ENCODE assay signal across 10 cellular contexts in the genomic region with DNA sequence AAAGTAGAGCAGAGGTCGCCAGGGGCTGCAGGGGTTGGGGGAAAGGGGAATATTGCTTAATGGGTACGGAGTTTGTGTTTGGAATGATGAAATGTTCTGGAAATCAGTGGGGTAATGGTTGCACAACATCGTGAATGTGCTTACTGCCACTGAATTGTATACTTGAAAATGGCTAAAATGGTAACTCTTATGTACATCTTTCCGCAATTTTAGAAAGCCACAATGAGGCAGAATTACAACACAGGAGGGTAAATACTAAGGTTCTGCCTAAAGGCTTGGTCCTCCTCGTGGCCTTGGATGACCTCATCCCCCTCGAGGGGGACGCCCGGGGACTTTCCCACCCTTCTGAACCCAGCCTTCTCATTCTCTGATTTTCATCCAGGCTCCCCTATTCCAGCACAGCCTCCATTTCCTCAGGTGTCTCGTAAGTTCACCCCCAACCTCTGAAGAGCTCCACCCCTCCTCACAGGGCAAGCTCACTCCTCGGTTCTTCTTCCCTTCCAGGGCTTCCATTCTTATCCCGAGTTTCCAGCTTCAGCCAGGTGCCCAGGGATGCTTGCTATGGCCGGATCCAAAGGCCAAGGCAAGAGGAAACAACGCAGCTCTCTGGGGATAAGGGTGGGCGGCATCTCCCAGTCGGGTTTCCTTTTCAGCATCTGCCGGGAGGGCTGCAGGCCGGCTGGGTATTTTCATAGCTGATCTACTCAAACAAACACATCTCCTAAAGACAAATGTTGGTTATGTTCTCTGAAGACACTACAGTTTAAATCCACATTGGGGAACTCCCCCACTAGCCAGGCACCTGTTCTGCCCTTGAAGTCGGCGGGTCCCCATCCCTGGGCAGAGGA.
A peak's percentile ranks its signal among the peaks of the same experiment; 100 is the strongest.
DNase-seq lines count a peak whose midpoint lies in the region; ATAC-seq and TF ChIP-seq lines count a peak whose summit lies in the region.
"Had no signal": no experiment of that assay in that cellular context is flagged by ENCODE, and none has a peak within 500 bp of the region (broad histone marks: within the 10 kb centered on the region; RNA-seq: fewer than 3 reads in every experiment).

No MANE protein-coding gene starts in this region.

- H3K27me3 ChIP-seq in transverse colon = peaks cover 5% of the 10 kb centered on the region

- no peak for TF ChIP-seq POLR2A in transverse colon (IDR thresholded peaks at IDR 0.05)

- no peaks in the 10 kb centered on the region for H3K9me3 ChIP-seq in transverse colon

- H3K4me3 Mint-ChIP-seq in activated CD8-positive, alpha-beta T cell treated with anti-CD3 and anti-CD28 coated beads for 36 hours = no peak overlapping the region
- no peak overlapping the region for H3K4me3 Mint-ChIP-seq in activated CD8-positive, alpha-beta T cell treated with anti-CD3 and anti-CD28 coated beads, Interleukin-2, amount 10 ng/mL, durations not matched to agents 7 days and 5 days
- no peak overlapping the region for H3K4me3 Mint-ChIP-seq in activated CD4-positive, alpha-beta memory T cell treated with anti-CD3 and anti-CD28 coated beads for 36 hours

- H3K4me1 ChIP-seq in transverse colon = no peaks in the 10 kb centered on the region

- TF ChIP-seq CTCF in activated CD8-positive, alpha-beta T cell treated with anti-CD3 and anti-CD28 coated beads for 36 hours (IDR thresholded peaks at IDR 0.05) = no peak
- TF ChIP-seq CTCF in choroid plexus epithelial cell (conservative IDR thresholded peaks at IDR 0.05; ENCODE audit: low read depth, low read length) (no peak), transverse colon (IDR thresholded peaks at IDR 0.05) (no peak)

- H3K27ac ChIP-seq in transverse colon = no peak overlapping the region

- TF ChIP-seq EP300 in transverse colon (IDR thresholded peaks at IDR 0.05; ENCODE audit: low read depth) = no peak

- H3K4me1 Mint-ChIP-seq in activated CD8-positive, alpha-beta T cell treated with anti-CD3 and anti-CD28 coated beads for 36 hours (ENCODE audit: low read depth) = no peaks in the 10 kb centered on the region
- peaks cover 3% of the 10 kb centered on the region for H3K4me1 Mint-ChIP-seq in activated CD8-positive, alpha-beta T cell treated with anti-CD3 and anti-CD28 coated beads, Interleukin-2, amount 10 ng/mL, durations not matched to agents 7 days and 5 days (ENCODE audit: low read depth)
- no peaks in the 10 kb centered on the region for H3K4me1 Mint-ChIP-seq in activated CD4-positive, alpha-beta memory T cell treated with anti-CD3 and anti-CD28 coated beads for 36 hours (ENCODE audit: low read depth)

- in situ Hi-C loops in transverse colon (cut with MboI; ENCODE audit: low pct_ligation_motif_present in 1 of 4, low pct_unique_long_range_greater_than_20kb in 1 of 4, low sequenced_read_pairs in 3 of 4) = no loop called here

- no peaks in the 10 kb centered on the region for H3K36me3 Mint-ChIP-seq in activated CD8-positive, alpha-beta T cell treated with anti-CD3 and anti-CD28 coated beads for 36 hours (ENCODE audit: low read depth)
- H3K36me3 Mint-ChIP-seq in activated CD8-positive, alpha-beta T cell treated with anti-CD3 and anti-CD28 coated beads, Interleukin-2, amount 10 ng/mL, durations not matched to agents 7 days and 5 days (ENCODE audit: low read depth) = no peaks in the 10 kb centered on the region
- no peaks in the 10 kb centered on the region for H3K36me3 Mint-ChIP-seq in activated CD4-positive, alpha-beta memory T cell treated with anti-CD3 and anti-CD28 coated beads for 36 hours

- DNase-seq in activated CD8-positive, alpha-beta T cell treated with anti-CD3 and anti-CD28 coated beads for 36 hours = peak; percentile 3
- DNase-seq in activated CD8-positive, alpha-beta T cell treated with anti-CD3 and anti-CD28 coated beads, Interleukin-2, amount 10 ng/mL, durations not matched to agents 7 days and 5 days = no peak
- peak; percentile 6 for DNase-seq in choroid plexus epithelial cell (ENCODE audit: low read depth)
- peak; percentile 13 for DNase-seq in transverse colon
- no peak for DNase-seq in activated CD4-positive, alpha-beta memory T cell treated with anti-CD3 and anti-CD28 coated beads for 36 hours
- no peak for DNase-seq in NCI-H1436 (lab: John Stamatoyannopoulos, UW)
- DNase-seq: 8988T, NCI-H524 had no signal

- no peaks in the 10 kb centered on the region for H3K36me3 ChIP-seq in transverse colon

- CTCF ChIA-PET in activated CD8-positive, alpha-beta T cell treated with anti-CD3 and anti-CD28 coated beads for 36 hours (lab: Charles Lee) = interaction anchor here (0.9 to 1.2 kb wide), 2 partner anchors 135 to 152 kb away, joined by 3 to 5 read pairs; no protein-coding TSS in a partner anchor
- CTCF ChIA-PET in activated CD8-positive, alpha-beta T cell treated with anti-CD3 and anti-CD28 coated beads, Interleukin-2, amount 10 ng/mL, durations not matched to agents 7 days and 5 days (lab: Charles Lee) = no interaction called here
- CTCF ChIA-PET in activated CD4-positive, alpha-beta memory T cell treated with anti-CD3 and anti-CD28 coated beads for 36 hours (lab: Charles Lee) = no interaction called here

- no peak overlapping the region for H3K27ac Mint-ChIP-seq in activated CD8-positive, alpha-beta T cell treated with anti-CD3 and anti-CD28 coated beads for 36 hours
- H3K27ac Mint-ChIP-seq in activated CD8-positive, alpha-beta T cell treated with anti-CD3 and anti-CD28 coated beads, Interleukin-2, amount 10 ng/mL, durations not matched to agents 7 days and 5 days = no peak overlapping the region
- no peak overlapping the region for H3K27ac Mint-ChIP-seq in activated CD4-positive, alpha-beta memory T cell treated with anti-CD3 and anti-CD28 coated beads for 36 hours

- ATAC-seq in activated CD8-positive, alpha-beta T cell treated with anti-CD3 and anti-CD28 coated beads for 36 hours = no peak
- ATAC-seq in activated CD8-positive, alpha-beta T cell treated with anti-CD3 and anti-CD28 coated beads, Interleukin-2, amount 10 ng/mL, durations not matched to agents 7 days and 5 days = no peak
- peak; percentile 52 for ATAC-seq in HG03097 (IDR thresholded peaks at IDR 0.05; ENCODE audit: low FRiP score, unreplicated experiment)
- no peak for ATAC-seq in GM19324 (IDR thresholded peaks at IDR 0.05; ENCODE audit: low FRiP score, unreplicated experiment)

- 68 to 70% methylated on average over 10 to 19 of the region's 19 CpGs for WGBS in transverse colon (ENCODE audit: low coverage in 1 of 2), 2 donors

- POLR2A ChIA-PET in activated CD8-positive, alpha-beta T cell treated with anti-CD3 and anti-CD28 coated beads for 36 hours (lab: Charles Lee) = no interaction called here
- POLR2A ChIA-PET in activated CD8-positive, alpha-beta T cell treated with anti-CD3 and anti-CD28 coated beads, Interleukin-2, amount 10 ng/mL, durations not matched to agents 7 days and 5 days (lab: Charles Lee) = interaction anchor here (0.6 to 0.9 kb wide), 2 partner anchors 15 to 92 kb away, joined by 3 to 4 read pairs; no protein-coding TSS in a partner anchor
- POLR2A ChIA-PET in activated CD4-positive, alpha-beta memory T cell treated with anti-CD3 and anti-CD28 coated beads for 36 hours (lab: Charles Lee) = no interaction called here

- intact Hi-C loops in activated CD8-positive, alpha-beta T cell treated with anti-CD3 and anti-CD28 coated beads for 36 hours (cut with micrococcal nuclease) = no loop called here
- intact Hi-C loops in transverse colon (cut with DNase I; ENCODE audit: low total_unique reads) = no loop called here
- intact Hi-C loops in activated CD4-positive, alpha-beta memory T cell treated with anti-CD3 and anti-CD28 coated beads for 36 hours (cut with micrococcal nuclease) = no loop called here

- H3K27me3 Mint-ChIP-seq in activated CD8-positive, alpha-beta T cell treated with anti-CD3 and anti-CD28 coated beads for 36 hours = peaks cover 7% of the 10 kb centered on the region
- peaks cover 28% of the 10 kb centered on the region for H3K27me3 Mint-ChIP-seq in activated CD8-positive, alpha-beta T cell treated with anti-CD3 and anti-CD28 coated beads, Interleukin-2, amount 10 ng/mL, durations not matched to agents 7 days and 5 days (ENCODE audit: low read depth)
- peaks cover 19% of the 10 kb centered on the region for H3K27me3 Mint-ChIP-seq in activated CD4-positive, alpha-beta memory T cell treated with anti-CD3 and anti-CD28 coated beads for 36 hours

- H3K9me3 Mint-ChIP-seq in activated CD8-positive, alpha-beta T cell treated with anti-CD3 and anti-CD28 coated beads for 36 hours = no peaks in the 10 kb centered on the region
- peaks cover 5% of the 10 kb centered on the region for H3K9me3 Mint-ChIP-seq in activated CD8-positive, alpha-beta T cell treated with anti-CD3 and anti-CD28 coated beads, Interleukin-2, amount 10 ng/mL, durations not matched to agents 7 days and 5 days (ENCODE audit: insufficient read depth)
- H3K9me3 Mint-ChIP-seq in activated CD4-positive, alpha-beta memory T cell treated with anti-CD3 and anti-CD28 coated beads for 36 hours = peaks cover 7% of the 10 kb centered on the region

- no peak overlapping the region for H3K4me3 ChIP-seq in choroid plexus epithelial cell (ENCODE audit: low read depth, low read length)
- no peak overlapping the region for H3K4me3 ChIP-seq in transverse colon

Comparison
In these comparisons a context has a peak if more than half of its experiments do, and no peak if none do; other contexts are left out.
1. DNase-seq: peak in activated CD8-positive, alpha-beta T cell treated with anti-CD3 and anti-CD28 coated beads for 36 hours (single experiment), choroid plexus epithelial cell (single experiment) and transverse colon (single experiment); none in activated CD8-positive, alpha-beta T cell treated with anti-CD3 and anti-CD28 coated beads, Interleukin-2, amount 10 ng/mL, durations not matched to agents 7 days and 5 days (single experiment), activated CD4-positive, alpha-beta memory T cell treated with anti-CD3 and anti-CD28 coated beads for 36 hours (single experiment) and NCI-H1436 (single experiment).